1 cellular context compared by ENCODE assay signal in genomic region chr4:122364700-122365404, GRCh38.
TF ChIP-seq lines count a peak whose summit lies in the region.

No MANE protein-coding gene starts in this region.

TF ChIP-seq in WTC11, 78 proteins besides CTCF, POLR2A, EP300 and RAD21 (continued from another document):
- TF ChIP-seq ARID4B (CRISPR knock-in tag; IDR thresholded peaks at IDR 0.05; ENCODE audit: borderline replicate concordance) (no peak), ESRRA (CRISPR knock-in tag; IDR thresholded peaks at IDR 0.05; ENCODE audit: borderline replicate concordance) (no peak), EMX1 (CRISPR knock-in tag; IDR thresholded peaks at IDR 0.05) (no peak)
